In the genomic region with DNA sequence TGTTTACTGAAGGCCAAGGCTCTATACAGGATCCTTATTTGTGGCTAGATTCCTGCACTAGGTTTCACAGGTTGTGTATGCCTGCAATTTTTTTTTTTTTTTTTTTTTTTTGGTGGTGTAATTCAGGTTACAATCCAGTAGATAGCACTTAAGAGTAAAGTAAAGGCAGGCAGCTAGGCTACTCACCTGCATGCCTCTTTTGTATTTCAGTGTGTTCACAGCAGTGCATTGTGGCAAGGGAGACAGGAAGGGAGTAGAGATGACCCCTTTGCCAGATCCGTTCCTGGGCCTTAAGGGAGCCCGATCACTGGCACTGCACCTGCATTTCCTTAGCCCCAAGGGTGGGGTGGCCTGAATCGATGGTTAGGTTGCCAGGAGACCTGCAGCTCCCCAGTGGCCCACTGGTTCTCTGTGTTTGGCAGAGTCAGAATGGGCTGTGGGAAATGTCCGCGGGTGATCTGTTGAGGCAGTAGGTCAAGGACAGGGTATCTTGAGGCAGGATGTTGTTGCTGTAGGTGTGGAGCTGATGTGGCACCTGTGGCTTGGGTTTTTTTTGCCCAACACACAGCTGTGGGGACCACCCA, we compare ENCODE assay signal across 25 cellular contexts.
"Had no signal": no experiment of that assay in that cellular context is flagged by ENCODE, and none has a peak within 500 bp of the region (broad histone marks: within the 10 kb centered on the region; RNA-seq: fewer than 3 reads in every experiment).

No MANE protein-coding gene starts in this region.

- DNase-seq: activated CD4-positive, alpha-beta memory T cell treated with anti-CD3 and anti-CD28 coated beads for 36 hours; activated CD4-positive, alpha-beta T cell treated with anti-CD3 and anti-CD28 coated beads, Interleukin-2, amount 10 ng/mL, durations not matched to agents 7 days and 5 days; activated CD4-positive, CD25-positive, alpha-beta regulatory T cell; activated CD8-positive, alpha-beta memory T cell treated with anti-CD3 and anti-CD28 coated beads for 24 hours; activated effector memory CD4-positive, alpha-beta T cell treated with anti-CD3 and anti-CD28 coated beads, Interleukin-2, amount 50 U/mL, for 16 hours; activated naive CD4-positive, alpha-beta T cell treated with anti-CD3 and anti-CD28 coated beads for 36 hours; activated T-cell treated with anti-CD3 and anti-CD28 coated beads, Interleukin-2, amount 50 U/mL, for 4 hours; amygdala; MM.1S; NCI-H1105 treated with DMSO at 0.1 percent for 48 hours; NCI-H1436 treated with DMSO at 0.1 percent for 48 hours; NCI-H1930; NCI-H2107; NCI-H2171 treated with DMSO at 0.1 percent for 48 hours; NCI-H226; NCI-H510A; NCI-H526 treated with DMSO at 0.1 percent for 48 hours; NCI-H82; SIG-M5; T-helper 17 cell; T-helper 9 cell had no signal

- H3K9me3 Mint-ChIP-seq: activated CD4-positive, alpha-beta T cell treated with anti-CD3 and anti-CD28 coated beads, Interleukin-2, amount 10 ng/mL, durations not matched to agents 7 days and 5 days; brain had no signal

- H3K36me3 ChIP-seq: cardiac muscle cell had no signal

- FAIRE-seq: astrocyte had no signal

- ATAC-seq: activated T-cell treated with anti-CD3 and anti-CD28 coated beads, Interleukin-2, amount 50 U/mL, for 4 hours; T-helper 17 cell had no signal

- H3K4me3 ChIP-seq: cardiac muscle cell had no signal

- H3K27me3 Mint-ChIP-seq: activated CD4-positive, alpha-beta memory T cell treated with anti-CD3 and anti-CD28 coated beads for 36 hours; activated CD4-positive, alpha-beta T cell treated with anti-CD3 and anti-CD28 coated beads, Interleukin-2, amount 10 ng/mL, durations not matched to agents 7 days and 5 days; activated naive CD8-positive, alpha-beta T cell; T-helper 17 cell had no signal

- H3K4me3 Mint-ChIP-seq: activated CD4-positive, alpha-beta memory T cell treated with anti-CD3 and anti-CD28 coated beads for 36 hours; activated CD4-positive, alpha-beta T cell treated with anti-CD3 and anti-CD28 coated beads, Interleukin-2, amount 10 ng/mL, durations not matched to agents 7 days and 5 days; activated naive CD4-positive, alpha-beta T cell treated with anti-CD3 and anti-CD28 coated beads for 36 hours; activated naive CD8-positive, alpha-beta T cell; activated T-cell treated with anti-CD3 and anti-CD28 coated beads, Interleukin-2, amount 50 U/mL, for 4 hours; brain; T-helper 17 cell had no signal

- H3K27me3 ChIP-seq: cardiac muscle cell had no signal

- H3K27ac ChIP-seq: cardiac muscle cell had no signal

- H3K27ac Mint-ChIP-seq: activated CD4-positive, alpha-beta memory T cell treated with anti-CD3 and anti-CD28 coated beads for 36 hours; activated CD4-positive, alpha-beta T cell treated with anti-CD3 and anti-CD28 coated beads, Interleukin-2, amount 10 ng/mL, durations not matched to agents 7 days and 5 days; activated naive CD4-positive, alpha-beta T cell treated with anti-CD3 and anti-CD28 coated beads for 36 hours; activated naive CD8-positive, alpha-beta T cell; brain; T-helper 17 cell had no signal

- H3K4me1 Mint-ChIP-seq: activated CD4-positive, alpha-beta T cell treated with anti-CD3 and anti-CD28 coated beads, Interleukin-2, amount 10 ng/mL, durations not matched to agents 7 days and 5 days; brain; T-helper 17 cell had no signal
